Comparison of ENCODE assay signal across 1 cellular context in the genomic region with DNA sequence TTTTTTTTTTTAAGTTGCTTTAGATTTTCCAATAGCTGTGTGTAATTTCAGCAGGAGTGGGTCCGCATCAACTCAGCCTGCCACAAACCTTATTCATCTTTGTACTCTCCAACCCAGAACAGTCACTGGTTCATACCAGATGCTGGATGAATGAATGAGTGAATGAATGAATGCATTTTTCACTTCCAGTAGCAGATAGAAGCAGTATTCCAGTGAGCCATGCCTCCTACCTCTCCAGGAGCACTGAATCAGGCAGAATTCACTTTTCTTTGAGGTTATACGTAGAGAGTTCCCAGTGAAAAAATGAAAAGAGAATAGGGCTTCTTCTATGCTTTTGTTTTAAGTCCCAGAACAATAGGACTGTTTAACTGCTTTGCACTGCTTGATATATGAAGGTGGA.
TF ChIP-seq lines count a peak whose summit lies in the region.

No MANE protein-coding gene starts in this region.

TF ChIP-seq in WTC11, 78 proteins besides CTCF, POLR2A, EP300 and RAD21 (continued from another document):
- TF ChIP-seq, protein P1, sequence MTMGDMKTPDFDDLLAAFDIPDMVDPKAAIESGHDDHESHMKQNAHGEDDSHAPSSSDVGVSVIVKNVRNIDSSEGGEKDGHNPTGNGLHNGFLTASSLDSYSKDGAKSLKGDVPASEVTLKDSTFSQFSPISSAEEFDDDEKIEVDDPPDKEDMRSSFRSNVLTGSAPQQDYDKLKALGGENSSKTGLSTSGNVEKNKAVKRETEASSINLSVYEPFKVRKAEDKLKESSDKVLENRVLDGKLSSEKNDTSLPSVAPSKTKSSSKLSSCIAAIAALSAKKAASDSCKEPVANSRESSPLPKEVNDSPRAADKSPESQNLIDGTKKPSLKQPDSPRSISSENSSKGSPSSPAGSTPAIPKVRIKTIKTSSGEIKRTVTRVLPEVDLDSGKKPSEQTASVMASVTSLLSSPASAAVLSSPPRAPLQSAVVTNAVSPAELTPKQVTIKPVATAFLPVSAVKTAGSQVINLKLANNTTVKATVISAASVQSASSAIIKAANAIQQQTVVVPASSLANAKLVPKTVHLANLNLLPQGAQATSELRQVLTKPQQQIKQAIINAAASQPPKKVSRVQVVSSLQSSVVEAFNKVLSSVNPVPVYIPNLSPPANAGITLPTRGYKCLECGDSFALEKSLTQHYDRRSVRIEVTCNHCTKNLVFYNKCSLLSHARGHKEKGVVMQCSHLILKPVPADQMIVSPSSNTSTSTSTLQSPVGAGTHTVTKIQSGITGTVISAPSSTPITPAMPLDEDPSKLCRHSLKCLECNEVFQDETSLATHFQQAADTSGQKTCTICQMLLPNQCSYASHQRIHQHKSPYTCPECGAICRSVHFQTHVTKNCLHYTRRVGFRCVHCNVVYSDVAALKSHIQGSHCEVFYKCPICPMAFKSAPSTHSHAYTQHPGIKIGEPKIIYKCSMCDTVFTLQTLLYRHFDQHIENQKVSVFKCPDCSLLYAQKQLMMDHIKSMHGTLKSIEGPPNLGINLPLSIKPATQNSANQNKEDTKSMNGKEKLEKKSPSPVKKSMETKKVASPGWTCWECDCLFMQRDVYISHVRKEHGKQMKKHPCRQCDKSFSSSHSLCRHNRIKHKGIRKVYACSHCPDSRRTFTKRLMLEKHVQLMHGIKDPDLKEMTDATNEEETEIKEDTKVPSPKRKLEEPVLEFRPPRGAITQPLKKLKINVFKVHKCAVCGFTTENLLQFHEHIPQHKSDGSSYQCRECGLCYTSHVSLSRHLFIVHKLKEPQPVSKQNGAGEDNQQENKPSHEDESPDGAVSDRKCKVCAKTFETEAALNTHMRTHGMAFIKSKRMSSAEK (CRISPR knock-in tag; IDR thresholded peaks at IDR 0.05; ENCODE audit: borderline replicate concordance) = no peak
- no peak for TF ChIP-seq FOXK1 (CRISPR knock-in tag; IDR thresholded peaks at IDR 0.05)
